33 cellular contexts compared by ENCODE assay signal in the genomic region with DNA sequence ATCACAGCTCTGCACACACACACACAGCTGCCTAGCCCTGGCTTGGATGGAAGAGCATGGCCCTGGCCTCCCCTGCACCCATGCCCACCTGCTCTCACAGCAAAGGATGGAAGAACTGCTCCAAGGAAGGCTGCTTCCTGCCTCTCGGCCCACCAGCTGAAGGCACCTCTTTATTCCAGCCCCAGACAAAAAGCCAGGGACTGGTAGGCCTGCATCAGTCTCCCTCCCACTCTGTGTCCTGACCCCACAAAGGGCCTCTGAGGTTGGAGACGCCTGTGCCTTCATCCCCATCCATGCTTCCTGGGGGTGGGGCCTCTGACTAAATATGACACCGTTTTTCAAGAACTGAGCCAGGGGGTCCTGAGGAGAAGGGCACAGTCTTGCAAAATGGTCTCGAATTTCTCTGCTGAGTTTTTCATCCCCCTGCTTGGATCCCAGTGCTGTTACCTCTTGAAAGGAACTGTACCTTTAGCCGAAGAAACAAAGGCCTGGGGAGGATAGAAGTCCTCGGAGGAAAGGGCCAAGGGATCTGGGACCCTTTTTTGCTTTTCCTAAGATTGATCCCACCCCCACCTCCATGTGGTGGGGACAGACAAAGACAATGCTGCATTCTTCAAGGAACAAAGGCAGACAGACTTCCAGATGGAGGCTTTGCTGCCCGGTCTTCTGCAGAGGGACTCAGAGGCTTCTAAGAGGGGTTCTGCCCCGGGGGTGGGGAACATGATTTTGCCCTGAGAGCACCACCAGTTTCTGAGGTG. TPM values are rescaled to one million over a fixed set of nuclear protein-coding genes. Genes with fewer than 3 reads are reported as not detected.
DNase-seq lines count a peak whose midpoint lies in the region; ATAC-seq and TF ChIP-seq lines count a peak whose summit lies in the region.
"Had no signal": no experiment of that assay in that cellular context is flagged by ENCODE, and none has a peak within 500 bp of the region (broad histone marks: within the 10 kb centered on the region; RNA-seq: fewer than 3 reads in every experiment).

No MANE protein-coding gene starts in this region.

- H3K27me3 ChIP-seq in CD4-positive, alpha-beta T cell (ENCODE audit: control insufficient read depth, insufficient read depth, low read length), result no peaks in the 10 kb centered on the region
- H3K27me3 ChIP-seq in endodermal cell (ENCODE audit: control insufficient read depth, insufficient read depth, low read length, poor library complexity, severe bottlenecking) (no peaks in the 10 kb centered on the region), brain microvascular endothelial cell (replicated peaks) (no peaks in the 10 kb centered on the region)
- H3K27me3 ChIP-seq: BE2C, MG63, ovary, suprapubic skin had no signal

- intact Hi-C loops in CD4-positive, alpha-beta T cell (cut with DNase I, micrococcal nuclease), result loop anchor here in 1 of 2 experiments (10.0 kb wide), 1 partner anchor 379 kb away; no protein-coding TSS in a partner anchor

- no peak for TF ChIP-seq CTCF in CD4-positive, alpha-beta T cell (IDR thresholded peaks at IDR 0.05)
- TF ChIP-seq CTCF in endodermal cell (conservative IDR thresholded peaks at IDR 0.05) (no peak), brain microvascular endothelial cell (IDR thresholded peaks at IDR 0.05; ENCODE audit: low read depth, low read length, missing control alignments) (no peak)

- H3K36me3 Mint-ChIP-seq in CD4-positive, alpha-beta T cell (ENCODE audit: low read depth), result no peaks in the 10 kb centered on the region
- H3K36me3 Mint-ChIP-seq in endodermal cell (ENCODE audit: low read depth), result no peaks in the 10 kb centered on the region
- H3K36me3 Mint-ChIP-seq: activated naive CD8-positive, alpha-beta T cell had no signal

- peak overlapping the region; percentile 39 for H3K4me3 Mint-ChIP-seq in CD4-positive, alpha-beta T cell
- H3K4me3 Mint-ChIP-seq in endodermal cell, result no peak overlapping the region

- CTCF ChIA-PET in CD4-positive, alpha-beta T cell (lab: Charles Lee), result interaction anchor here (0.8 to 5.5 kb wide), 2 partner anchors 19 to 45 kb away, joined by 3 to 156 read pairs; partner anchors contain the start of gene TAF15

- peaks cover 7% of the 10 kb centered on the region for H3K4me1 Mint-ChIP-seq in CD4-positive, alpha-beta T cell (ENCODE audit: low read depth)
- H3K4me1 Mint-ChIP-seq in endodermal cell, result peaks cover 6% of the 10 kb centered on the region

- no peaks in the 10 kb centered on the region for H3K4me1 ChIP-seq in endodermal cell (ENCODE audit: control insufficient read depth, insufficient read depth, low read length)

- no peak overlapping the region for H3K27ac ChIP-seq in CD4-positive, alpha-beta T cell (ENCODE audit: low read depth, low read length)
- H3K27ac ChIP-seq in endodermal cell (ENCODE audit: low read depth, low read length) (peak overlapping the region; percentile 82), brain microvascular endothelial cell (no peak overlapping the region)
- H3K27ac ChIP-seq: HL-60, left lung, ovary, suprapubic skin had no signal

- no peaks in the 10 kb centered on the region for H3K27me3 Mint-ChIP-seq in CD4-positive, alpha-beta T cell
- H3K27me3 Mint-ChIP-seq in endodermal cell (ENCODE audit: insufficient read depth), result peaks cover 36% of the 10 kb centered on the region
- H3K27me3 Mint-ChIP-seq: activated naive CD8-positive, alpha-beta T cell had no signal

- H3K36me3 ChIP-seq in endodermal cell (ENCODE audit: control insufficient read depth, insufficient read depth, low read length), result no peaks in the 10 kb centered on the region
- H3K36me3 ChIP-seq in brain microvascular endothelial cell (replicated peaks), result no peaks in the 10 kb centered on the region
- H3K36me3 ChIP-seq: BE2C, left lung, MG63, ovary, suprapubic skin had no signal

- 61 to 81% methylated on average over 5 to 8 of the region's 8 CpGs for WGBS in endodermal cell (ENCODE audit: insufficient coverage in 1 of 2, insufficient read length in 1 of 2), 2 experiments

- H3K9me3 Mint-ChIP-seq in CD4-positive, alpha-beta T cell, result no peaks in the 10 kb centered on the region
- H3K9me3 Mint-ChIP-seq in endodermal cell, result no peaks in the 10 kb centered on the region
- H3K9me3 Mint-ChIP-seq: effector memory CD8-positive, alpha-beta T cell; H9; T-helper 2 cell treated with Interferon-gamma antibody and Interleukin-4, amounts not matched to agents 5 μg/mL and 100 μg/mL, for 36 hours had no signal

- in situ Hi-C loops in brain microvascular endothelial cell (cut with HindIII; ENCODE audit: low pct_ligation_motif_present, low sequenced_read_pairs), result no loop called here

- DNase-seq in CD4-positive, alpha-beta T cell, result no peak
- DNase-seq in SK-N-DZ (ENCODE audit: low spot score) (peak; percentile 59), endodermal cell (no peak), retina (peak; percentile 57), NCI-H128 (lab: John Stamatoyannopoulos, UW; ENCODE audit: unreplicated experiment) (no peak), brain microvascular endothelial cell (no peak), DMS53 treated with DMSO at 0.1 percent for 48 hours (lab: John Stamatoyannopoulos, UW; ENCODE audit: unreplicated experiment) (no peak)
- DNase-seq: activated CD4-positive, alpha-beta T cell treated with anti-CD3 and anti-CD28 coated beads for 1 hour; activated CD8-positive, alpha-beta T cell treated with anti-CD3 and anti-CD28 coated beads, Interleukin-2, amount 10 ng/mL, durations not matched to agents 7 days and 5 days; BE2C; DMS53; effector memory CD8-positive, alpha-beta T cell; glutamatergic neuron; H9; KG1; MG63; NCI-H1417; NCI-H2029; NCI-H2227 treated with DMSO at 0.1 percent for 48 hours; NCI-H526 treated with DMSO at 0.1 percent for 48 hours; NK-92 treated with Interleukin-12 subunit alpha and Interleukin-12 subunit beta, amount 100 ng/mL, for 24 hours; ovary; stimulated activated naive CD4-positive, alpha-beta T cell had no signal

- H3K4me3 ChIP-seq in endodermal cell (ENCODE audit: low read length) (no peak overlapping the region), brain microvascular endothelial cell (ENCODE audit: low read depth, low read length) (no peak overlapping the region)
- H3K4me3 ChIP-seq: coronary artery, left lung, MG63, ovary, suprapubic skin had no signal

- no peak for ATAC-seq in CD4-positive, alpha-beta T cell (ENCODE audit: poor library complexity)
- ATAC-seq: activated CD8-positive, alpha-beta T cell treated with anti-CD3 and anti-CD28 coated beads, Interleukin-2, amount 10 ng/mL, durations not matched to agents 7 days and 5 days; effector memory CD8-positive, alpha-beta T cell; left lung had no signal

- no peak overlapping the region for H3K27ac Mint-ChIP-seq in CD4-positive, alpha-beta T cell
- no peak overlapping the region for H3K27ac Mint-ChIP-seq in endodermal cell
- H3K27ac Mint-ChIP-seq: activated CD8-positive, alpha-beta T cell treated with anti-CD3 and anti-CD28 coated beads, Interleukin-2, amount 10 ng/mL, durations not matched to agents 7 days and 5 days; activated naive CD8-positive, alpha-beta T cell; effector memory CD8-positive, alpha-beta T cell; H9; T-helper 2 cell treated with Interferon-gamma antibody and Interleukin-4, amounts not matched to agents 5 μg/mL and 100 μg/mL, for 36 hours had no signal

- no peak overlapping the region for H3K9ac ChIP-seq in endodermal cell (ENCODE audit: extremely low read depth, low read length, poor library complexity, severe bottlenecking)

- H3K9me3 ChIP-seq in CD4-positive, alpha-beta T cell (ENCODE audit: control insufficient read depth, low read length), result no peaks in the 10 kb centered on the region
- no peaks in the 10 kb centered on the region for H3K9me3 ChIP-seq in endodermal cell (ENCODE audit: control insufficient read depth, low read length)
- H3K9me3 ChIP-seq: BE2C, left lung, MG63, ovary, suprapubic skin had no signal

- POLR2A ChIA-PET in CD4-positive, alpha-beta T cell (lab: Charles Lee), result interaction anchor here (0.6 to 3.2 kb wide), 4 partner anchors 36 to 525 kb away, joined by 3 to 142 read pairs (median 6); partner anchors contain the start of gene TAF15

RNA-seq across cellular contexts. Expression of gene C17orf50, which starts 5.2 kb away (rescaled TPM):
- not detected for total RNA-seq in CD4-positive, alpha-beta T cell
- polyA plus RNA-seq in SK-N-DZ (2014; cell fraction: cytosol; rRNA removed), result 0.22 TPM in 1 of 2 replicates, not detected in the other
- polyA plus RNA-seq in SK-N-DZ (2014; cell fraction: nucleus; rRNA removed), result not detected in 2 replicates
- total RNA-seq in endodermal cell, result not detected
- not detected for polyA plus RNA-seq in endodermal cell (2013, experiment 1 of 2)
- polyA plus RNA-seq in endodermal cell (2013, experiment 2 of 2), result not detected
- total RNA-seq: activated CD8-positive, alpha-beta T cell treated with anti-CD3 and anti-CD28 coated beads, Interleukin-2, amount 10 ng/mL, durations not matched to agents 7 days and 5 days; fibroblast of villous mesenchyme; H9; left lung; mesenteric fat pad; myocyte; ovary; skeletal muscle tissue; suprapubic skin had no signal
- polyA plus RNA-seq: ovary had no signal

RNA-seq across cellular contexts. Expression of gene GAS2L2, which starts 12.9 kb away (rescaled TPM):
- total RNA-seq in CD4-positive, alpha-beta T cell, result under 1 TPM; 0.19 to 0.22 TPM
- not detected in 2 replicates for polyA plus RNA-seq in SK-N-DZ (2014; cell fraction: cytosol; rRNA removed)
- not detected in 2 replicates for polyA plus RNA-seq in SK-N-DZ (2014; cell fraction: nucleus; rRNA removed)
- under 1 TPM in 1 of 2 donors, not detected in 1; 0.09 TPM for total RNA-seq in endodermal cell
- 0.11 TPM for polyA plus RNA-seq in endodermal cell (2013, experiment 1 of 2)
- 0.12 TPM for polyA plus RNA-seq in endodermal cell (2013, experiment 2 of 2)
- total RNA-seq: activated CD8-positive, alpha-beta T cell treated with anti-CD3 and anti-CD28 coated beads, Interleukin-2, amount 10 ng/mL, durations not matched to agents 7 days and 5 days; fibroblast of villous mesenchyme; H9; skeletal muscle tissue had no signal

RNA-seq across cellular contexts. Expression of gene MMP28, which starts 29.5 kb away (rescaled TPM):
- total RNA-seq in CD4-positive, alpha-beta T cell, result 1 to 10 TPM; 6.7 to 9.9 TPM
- not detected in 2 replicates for polyA plus RNA-seq in SK-N-DZ (2014; cell fraction: cytosol; rRNA removed)
- polyA plus RNA-seq in SK-N-DZ (2014; cell fraction: nucleus; rRNA removed), result not detected in 2 replicates
- total RNA-seq in endodermal cell, result not detected
- 1.00 TPM for polyA plus RNA-seq in endodermal cell (2013, experiment 1 of 2)
- polyA plus RNA-seq in endodermal cell (2013, experiment 2 of 2), result 0.75 TPM
- total RNA-seq: activated CD8-positive, alpha-beta T cell treated with anti-CD3 and anti-CD28 coated beads, Interleukin-2, amount 10 ng/mL, durations not matched to agents 7 days and 5 days; H9 had no signal

RNA-seq across cellular contexts. Expression of gene RASL10B, which starts 34.5 kb away (rescaled TPM):
- under 1 TPM; 0.22 to 0.47 TPM for total RNA-seq in CD4-positive, alpha-beta T cell
- 25.0 and 26.3 TPM in 2 replicates for polyA plus RNA-seq in SK-N-DZ (2014; cell fraction: cytosol; rRNA removed)
- 15.5 and 20.3 TPM in 2 replicates for polyA plus RNA-seq in SK-N-DZ (2014; cell fraction: nucleus; rRNA removed)
- total RNA-seq in endodermal cell, result 10 to 100 TPM; 28.6 to 31.9 TPM
- 15.8 TPM for polyA plus RNA-seq in endodermal cell (2013, experiment 1 of 2)
- polyA plus RNA-seq in endodermal cell (2013, experiment 2 of 2), result 16.5 TPM

RNA-seq across cellular contexts. Expression of gene TAF15, which starts 43.4 kb away (rescaled TPM):
- total RNA-seq in CD4-positive, alpha-beta T cell, result 100 to 1,000 TPM; 114 to 119 TPM
- polyA plus RNA-seq in SK-N-DZ (2014; cell fraction: cytosol; rRNA removed), result 23.9 and 24.0 TPM in 2 replicates
- polyA plus RNA-seq in SK-N-DZ (2014; cell fraction: nucleus; rRNA removed), result 33.2 and 96.1 TPM in 2 replicates
- 100 to 1,000 TPM; 230 to 247 TPM for total RNA-seq in endodermal cell
- polyA plus RNA-seq in endodermal cell (2013, experiment 1 of 2), result 213 TPM
- polyA plus RNA-seq in endodermal cell (2013, experiment 2 of 2), result 212 TPM

Comparison
In these comparisons a context has a peak if more than half of its experiments do, and no peak if none do; other contexts are left out.
1. DNase-seq: peak in SK-N-DZ (single experiment) and retina (single experiment); none in CD4-positive, alpha-beta T cell (0 of 10), endodermal cell (single experiment), NCI-H128 (single experiment), brain microvascular endothelial cell (single experiment) and DMS53 treated with DMSO at 0.1 percent for 48 hours (single experiment).
2. RNA of gene MMP28, which starts 29.5 kb away (total RNA-seq): 6.7 to 9.9 TPM in CD4-positive, alpha-beta T cell; not detected in endodermal cell; every median in the first group is over 4 times any median in the second.